ENCODE assay signal across 7 cellular contexts in the genomic region with DNA sequence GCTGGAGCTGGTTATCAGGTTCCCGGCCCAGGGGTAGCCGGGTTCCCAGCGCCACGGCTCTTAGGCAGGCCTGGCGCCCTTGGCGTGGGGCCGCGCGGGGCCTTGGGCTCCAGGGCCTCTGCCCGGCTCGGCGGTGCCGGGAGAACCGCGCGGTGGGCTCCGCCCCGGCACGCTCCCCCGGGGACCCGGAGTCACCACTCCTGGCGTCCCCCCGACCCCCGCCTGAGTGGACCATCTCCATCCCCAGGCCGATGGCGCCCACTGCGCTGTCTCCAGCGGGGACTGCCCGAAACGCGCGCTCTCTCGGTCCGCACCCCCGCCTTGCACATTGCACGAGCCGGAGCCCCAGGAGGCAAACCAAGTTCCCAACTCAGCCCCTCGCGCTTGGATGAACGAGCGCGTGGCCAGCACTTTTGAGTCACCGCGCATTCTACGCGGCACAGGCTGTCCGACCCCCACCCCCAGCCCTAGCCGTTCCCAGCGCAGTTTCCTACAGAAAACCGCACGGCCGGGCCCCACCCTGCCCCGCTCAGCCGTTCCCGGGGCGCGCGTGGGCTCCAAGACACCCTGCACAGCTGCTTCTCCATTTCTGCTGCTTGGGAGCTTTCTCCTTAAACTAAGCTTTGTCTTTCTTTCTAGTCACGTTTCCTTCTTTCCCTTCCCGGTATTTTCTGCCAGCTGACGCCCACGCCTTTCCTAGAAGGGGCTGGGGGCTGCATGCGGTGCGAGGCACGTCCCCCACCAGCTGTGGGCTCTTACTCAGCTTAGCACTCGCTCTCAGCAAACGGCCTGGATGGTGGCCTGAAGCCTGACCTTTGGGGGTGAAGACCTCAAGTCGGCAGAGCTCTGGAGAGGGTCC. TPM values are rescaled to one million over a fixed set of nuclear protein-coding genes. Genes with fewer than 3 reads are reported as not detected.
DNase-seq lines count a peak whose midpoint lies in the region; ATAC-seq and TF ChIP-seq lines count a peak whose summit lies in the region.

No MANE protein-coding gene starts in this region.

- no peak for TF ChIP-seq CTCF in left ventricle myocardium inferior (IDR thresholded peaks at IDR 0.05; ENCODE audit: borderline replicate concordance)

- H3K4me3 ChIP-seq in left ventricle myocardium inferior, result peak overlapping the region; percentile 96

- ATAC-seq in GM18502 (IDR thresholded peaks at IDR 0.05; ENCODE audit: poor library complexity, unreplicated experiment), result peak; percentile 39
- ATAC-seq in HG02571 (IDR thresholded peaks at IDR 0.05; ENCODE audit: unreplicated experiment), result peak; percentile 30

- H3K9me3 ChIP-seq in left ventricle myocardium inferior (replicated peaks), result no peaks in the 10 kb centered on the region

- H3K36me3 ChIP-seq in left ventricle myocardium inferior, result peaks cover 7% of the 10 kb centered on the region

- intact Hi-C loops in left ventricle myocardium inferior (cut with micrococcal nuclease), result no loop called here

- DNase-seq in NCI-H69 (lab: John Stamatoyannopoulos, UW), result peak; percentile 72
- peak; percentile 43 for DNase-seq in activated naive CD4-positive, alpha-beta T cell treated with Interleukin-2 at 50 U/mL for 16 hours
- peak; percentile 50 for DNase-seq in left ventricle myocardium inferior
- DNase-seq in retina, result peak; percentile 73
- DNase-seq in effector CD8-positive, alpha-beta T cell (lab: John Stamatoyannopoulos, UW), result no peak

- H3K27ac ChIP-seq in left ventricle myocardium inferior (replicated peaks), result peak overlapping the region; percentile 98

- H3K27me3 ChIP-seq in left ventricle myocardium inferior (ENCODE audit: low read depth), result no peaks in the 10 kb centered on the region

- peaks cover 26% of the 10 kb centered on the region for H3K4me1 ChIP-seq in left ventricle myocardium inferior

RNA-seq across cellular contexts. Expression of gene CHID1, which starts 0.7 kb away (rescaled TPM):
- total RNA-seq in left ventricle myocardium inferior, result 54.2 TPM

RNA-seq across cellular contexts. Expression of gene AP2A2, which starts 14.4 kb away (rescaled TPM):
- total RNA-seq in left ventricle myocardium inferior, result 41.4 TPM
